Comparison of ENCODE assay signal across 20 cellular contexts in genomic region chr4:181819951-181820350, GRCh38.
A peak's percentile ranks its signal among the peaks of the same experiment; 100 is the strongest.
DNase-seq lines count a peak whose midpoint lies in the region; ATAC-seq and TF ChIP-seq lines count a peak whose summit lies in the region.
"Had no signal": no experiment of that assay in that cellular context is flagged by ENCODE, and none has a peak within 500 bp of the region (broad histone marks: within the 10 kb centered on the region; RNA-seq: fewer than 3 reads in every experiment).

No MANE protein-coding gene starts in this region.

- peaks cover 3% of the 10 kb centered on the region; the same call in 1 of the 2 replicates for H3K9me1 ChIP-seq in IMR-90 (ENCODE audit: insufficient read depth, low read length)

- peaks cover 3% of the 10 kb centered on the region for H3K4me1 ChIP-seq in IMR-90 (ENCODE audit: control insufficient read depth, insufficient read depth, low read length)

- no peak overlapping the region for H3K4me2 ChIP-seq in IMR-90 (ENCODE audit: low read depth, low read length)

- no peak for TF ChIP-seq POLR2A in IMR-90 (IDR thresholded peaks at IDR 0.05; ENCODE audit: low read depth, low read length)

- no CpG with 5 or more reads among the region's 2 CpGs for WGBS in IMR-90 (ENCODE audit: extremely low coverage in 2 of 2, insufficient read length in 1 of 2), 2 experiments

- no peak overlapping the region for H3K4me3 ChIP-seq in IMR-90 (ENCODE audit: insufficient read depth, low read depth, low read length)
- no peak overlapping the region for H3K4me3 ChIP-seq in fibroblast of the aortic adventitia (ENCODE audit: low read depth, low read length)
- H3K4me3 ChIP-seq: ovary had no signal

- no peaks in the 10 kb centered on the region for H3K27me3 ChIP-seq in IMR-90 (ENCODE audit: control insufficient read depth, insufficient read depth, low read length)
- H3K27me3 ChIP-seq: ovary had no signal

- no peak overlapping the region for H4K5ac ChIP-seq in IMR-90 (ENCODE audit: low read depth, low read length)

- TF ChIP-seq CTCF in IMR-90 (conservative IDR thresholded peaks at IDR 0.05; ENCODE audit: low read depth, low read length) (no peak), fibroblast of the aortic adventitia (IDR thresholded peaks at IDR 0.05; ENCODE audit: insufficient read depth, low read length) (no peak)

- no peak overlapping the region for H2BK15ac ChIP-seq in IMR-90 (ENCODE audit: low read depth, low read length)

- H3K79me1 ChIP-seq in IMR-90 (ENCODE audit: low read depth in 1 of 2, low read length in 2 of 2), result no peaks in the 10 kb centered on the region

- H3K56ac ChIP-seq in IMR-90 (ENCODE audit: extremely low read depth, insufficient read depth, low read length), result no peak overlapping the region

- H4K8ac ChIP-seq in IMR-90 (ENCODE audit: low read depth in 2 of 2, low read length in 2 of 2), result no peak overlapping the region

- no peaks in the 10 kb centered on the region for H3K9me3 ChIP-seq in IMR-90 (ENCODE audit: control insufficient read depth, insufficient read depth, low read length)
- H3K9me3 ChIP-seq: ovary had no signal

- intact Hi-C loops in IMR-90 (cut with micrococcal nuclease), result no loop called here
- intact Hi-C loops in left colon (cut with DNase I, micrococcal nuclease), result no loop called here

- no peak overlapping the region for H2BK5ac ChIP-seq in IMR-90 (ENCODE audit: low read depth, low read length, poor library complexity, severe bottlenecking)

- H3K4ac ChIP-seq in IMR-90 (ENCODE audit: low read depth, low read length), result no peak overlapping the region

- dilution Hi-C loops in IMR-90 (cut with HindIII; ENCODE audit: low sequenced_read_pairs, unreplicated experiment), result no loop called here

- H2AK5ac ChIP-seq in IMR-90 (ENCODE audit: low read depth, low read length), result no peak overlapping the region; the same call in 1 of the 2 replicates

- no peak overlapping the region for H3K14ac ChIP-seq in IMR-90 (replicated peaks; ENCODE audit: low read depth, low read length)

- CTCF ChIA-PET in IMR-90 (lab: Yijun Ruan, JAX), result interaction anchor here (0.6 kb wide), 1 partner anchor 499 kb away, joined by 5 read pairs; no protein-coding TSS in a partner anchor

- H3K18ac ChIP-seq in IMR-90 (ENCODE audit: low read depth, low read length), result no peak overlapping the region

- H2BK120ac ChIP-seq in IMR-90 (ENCODE audit: low read depth, low read length), result no peak overlapping the region

- ATAC-seq in IMR-90 (ENCODE audit: low read depth) (no peak), left colon (no peak), GM21576 (IDR thresholded peaks at IDR 0.05; ENCODE audit: unreplicated experiment) (no peak), HG03520 (IDR thresholded peaks at IDR 0.05; ENCODE audit: unreplicated experiment) (no peak)
- ATAC-seq: activated CD8-positive, alpha-beta T cell treated with anti-CD3 and anti-CD28 coated beads, Interleukin-2, amount 10 ng/mL, durations not matched to agents 7 days and 5 days; activated T-cell treated with anti-CD3 and anti-CD28 coated beads, Interleukin-2, amount 50 U/mL, for 4 hours; WTC11 had no signal

- in situ Hi-C loops in IMR-90 (cut with MboI; ENCODE audit: low sequenced_read_pairs), result no loop called here

- H4K20me1 ChIP-seq in IMR-90 (ENCODE audit: insufficient read depth, low read length), result no peaks in the 10 kb centered on the region

- POLR2A ChIA-PET in IMR-90 (lab: Charles Lee; ENCODE audit: unreplicated experiment), result no interaction called here

- H3K27ac ChIP-seq in IMR-90 (ENCODE audit: insufficient read depth, low read length), result no peak overlapping the region
- H3K27ac ChIP-seq: ovary had no signal

- H3K36me3 ChIP-seq in IMR-90 (ENCODE audit: control insufficient read depth, insufficient read depth, low read length), result no peaks in the 10 kb centered on the region
- H3K36me3 ChIP-seq: ovary had no signal

- H2AK9ac ChIP-seq in IMR-90 (replicated peaks; ENCODE audit: low read depth, low read length, poor library complexity), result no peak overlapping the region

- no peak for TF ChIP-seq RAD21 in IMR-90 (IDR thresholded peaks at IDR 0.05; ENCODE audit: low read length)

- no peak overlapping the region for H3K23ac ChIP-seq in IMR-90 (ENCODE audit: low read depth, low read length)

- BruUV-seq in IMR-90 (replicated peaks; lab: Mats Ljungman, UMichigan), result no TSS peak

- H4K91ac ChIP-seq in IMR-90 (ENCODE audit: insufficient read depth, low read depth, low read length), result no peak overlapping the region

- H2BK20ac ChIP-seq in IMR-90 (ENCODE audit: low read depth, low read length), result no peak overlapping the region

- no peak overlapping the region for H3K9ac ChIP-seq in IMR-90 (ENCODE audit: low read depth, low read length)

- peak; percentile 20 for DNase-seq in COLO668 (lab: John Stamatoyannopoulos, UW; ENCODE audit: unreplicated experiment)
- DNase-seq in IMR-90, result peak; percentile 49
- peak; percentile 40 for DNase-seq in NCI-H748 treated with DMSO at 0.1 percent for 48 hours (lab: John Stamatoyannopoulos, UW)
- DNase-seq in fibroblast of the aortic adventitia (ENCODE audit: low read depth), result peak; percentile 12
- DNase-seq in left colon, result no peak
- DNase-seq in HPDE6-E6E7 (ENCODE audit: extremely low spot score), result no peak
- DNase-seq: activated CD8-positive, alpha-beta T cell treated with anti-CD3 and anti-CD28 coated beads, Interleukin-2, amount 10 ng/mL, durations not matched to agents 7 days and 5 days; activated T-cell treated with anti-CD3 and anti-CD28 coated beads, Interleukin-2, amount 50 U/mL, for 4 hours; CD4-positive, alpha-beta memory T cell; KBM-7; mammary epithelial cell; naive B cell; NCI-H1048; NCI-H446; ovary; SHP77 treated with DMSO at 0.1 percent for 48 hours; stimulated activated CD4-positive, alpha-beta T cell treated with anti-CD3 and anti-CD28 coated beads, Interleukin-4, amount 100 ng/mL, for 1 hour had no signal

- no peak overlapping the region for H2AFZ ChIP-seq in IMR-90 (replicated peaks; ENCODE audit: low read length, poor library complexity)

TF ChIP-seq in IMR-90, 13 proteins besides CTCF, POLR2A, EP300 and RAD21:
- TF ChIP-seq CHD1 (IDR thresholded peaks at IDR 0.05; ENCODE audit: low read depth, low read length), result no peak
- TF ChIP-seq MAFK (IDR thresholded peaks at IDR 0.05; ENCODE audit: low read depth, low read length), result no peak
- no peak for TF ChIP-seq NFE2L2 (IDR thresholded peaks at IDR 0.05; ENCODE audit: low read depth, low read length)
- no peak for TF ChIP-seq USF2 (IDR thresholded peaks at IDR 0.05; ENCODE audit: low read depth, low read length)
- TF ChIP-seq MXI1 (IDR thresholded peaks at IDR 0.05; ENCODE audit: borderline replicate concordance, low read depth, low read length), result no peak
- no peak for TF ChIP-seq MAZ (IDR thresholded peaks at IDR 0.05; ENCODE audit: borderline replicate concordance, low read depth, low read length)
- no peak for TF ChIP-seq BHLHE40 (IDR thresholded peaks at IDR 0.05; ENCODE audit: low read depth, low read length)
- no peak for TF ChIP-seq RCOR1 (IDR thresholded peaks at IDR 0.05; ENCODE audit: insufficient replicate concordance, low read length)
- no peak for TF ChIP-seq CEBPB (IDR thresholded peaks at IDR 0.05; ENCODE audit: low read depth, low read length)
- no peak for TF ChIP-seq RFX5 (IDR thresholded peaks at IDR 0.05; ENCODE audit: low read depth, low read length)
- TF ChIP-seq, protein P1, sequence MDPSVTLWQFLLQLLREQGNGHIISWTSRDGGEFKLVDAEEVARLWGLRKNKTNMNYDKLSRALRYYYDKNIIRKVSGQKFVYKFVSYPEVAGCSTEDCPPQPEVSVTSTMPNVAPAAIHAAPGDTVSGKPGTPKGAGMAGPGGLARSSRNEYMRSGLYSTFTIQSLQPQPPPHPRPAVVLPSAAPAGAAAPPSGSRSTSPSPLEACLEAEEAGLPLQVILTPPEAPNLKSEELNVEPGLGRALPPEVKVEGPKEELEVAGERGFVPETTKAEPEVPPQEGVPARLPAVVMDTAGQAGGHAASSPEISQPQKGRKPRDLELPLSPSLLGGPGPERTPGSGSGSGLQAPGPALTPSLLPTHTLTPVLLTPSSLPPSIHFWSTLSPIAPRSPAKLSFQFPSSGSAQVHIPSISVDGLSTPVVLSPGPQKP (IDR thresholded peaks at IDR 0.05; ENCODE audit: borderline replicate concordance, low read depth, low read length), result no peak
- TF ChIP-seq SMC3 (IDR thresholded peaks at IDR 0.05; ENCODE audit: low read depth, low read length), result no peak
TF ChIP-seq in IMR-90: peak in this region for 0.

Comparison
In these comparisons a context has a peak if more than half of its experiments do, and no peak if none do; other contexts are left out.
1. DNase-seq: peak in COLO668 (single experiment), IMR-90 (single experiment), NCI-H748 treated with DMSO at 0.1 percent for 48 hours (single experiment) and fibroblast of the aortic adventitia (single experiment); none in left colon (0 of 2) and HPDE6-E6E7 (single experiment).